Comparison of ENCODE assay signal across 18 cellular contexts in genomic region chr4:69310262-69310661, GRCh38. TPM values are rescaled to one million over a fixed set of nuclear protein-coding genes. Genes with fewer than 3 reads are reported as not detected.
"Had no signal": no experiment of that assay in that cellular context is flagged by ENCODE, and none has a peak within 500 bp of the region (broad histone marks: within the 10 kb centered on the region; RNA-seq: fewer than 3 reads in every experiment).

No MANE protein-coding gene starts in this region.

RNA-seq across cellular contexts. Expression of gene UGT2B28, which starts 30.0 kb away (rescaled TPM):
- total RNA-seq: activated CD4-positive, alpha-beta memory T cell treated with anti-CD3 and anti-CD28 coated beads, Interleukin-2, amount 10 ng/mL, durations not matched to agents 7 days and 5 days; activated CD4-positive, alpha-beta T cell treated with anti-CD3 and anti-CD28 coated beads, Interleukin-2, amount 10 ng/mL, durations not matched to agents 7 days and 5 days; activated naive CD4-positive, alpha-beta T cell treated with anti-CD3 and anti-CD28 coated beads, Interleukin-2, amount 50 U/mL, for 72 hours; activated naive CD8-positive, alpha-beta T cell treated with anti-CD3 and anti-CD28 coated beads, Interleukin-2, amount 10 ng/mL, durations not matched to agents 7 days and 5 days; activated T-cell treated with anti-CD3 and anti-CD28 coated beads, Interleukin-2, amount 50 U/mL, for 72 hours; ascending aorta; chondrocyte; dermis blood vessel endothelial cell; endothelial cell of umbilical vein; esophagus squamous epithelium; fibroblast of lung; fibroblast of villous mesenchyme; gastroesophageal sphincter; glomerular endothelial cell; heart right ventricle; T-helper 1 cell treated with Interleukin-12 subunit alpha and Interleukin-12 subunit beta and Interleukin-4 antibody, amounts not matched to agents 30 ng/mL and 1 ng/mL, for 36 hours; WTC11 had no signal
- polyA plus RNA-seq: endothelial cell of umbilical vein, esophagus, fibroblast of lung, heart right ventricle had no signal
